ENCODE assay signal across 1 cellular context in genomic region chr9:108108802-108109448, GRCh38.
A peak's percentile ranks its signal among the peaks of the same experiment; 100 is the strongest.
TF ChIP-seq lines count a peak whose summit lies in the region.

No MANE protein-coding gene starts in this region.

TF ChIP-seq in K562, 482 proteins besides CTCF, POLR2A, EP300 and RAD21 (continued from another document and continues in another):
- TF ChIP-seq ZBTB26 (CRISPR knock-in tag; IDR thresholded peaks at IDR 0.05) (no peak), MLLT1 (IDR thresholded peaks at IDR 0.05) (no peak), TSHZ1 (CRISPR knock-in tag; IDR thresholded peaks at IDR 0.05) (no peak), HDAC1 (IDR thresholded peaks at IDR 0.05) (peak in 1 of 2 experiments; percentile 86; a peak in 3 of 4 replicates), SAP30 (IDR thresholded peaks at IDR 0.05; ENCODE audit: borderline replicate concordance, insufficient read depth, low read depth, low read length, poor library complexity, severe bottlenecking) (no peak), MLX (CRISPR knock-in tag; conservative IDR thresholded peaks at IDR 0.05) (no peak), ZEB2 (IDR thresholded peaks at IDR 0.05) (no peak), EP400 (IDR thresholded peaks at IDR 0.05) (peak; percentile 58; the same call in 1 of the 2 replicates), CGGBP1 (CRISPR knock-in tag; IDR thresholded peaks at IDR 0.05) (no peak), POLR3A (IDR thresholded peaks at IDR 0.05; ENCODE audit: borderline replicate concordance, extremely low read depth, insufficient read depth, insufficient read length) (no peak), THRB (CRISPR knock-in tag; conservative IDR thresholded peaks at IDR 0.05) (no peak), TFAM (CRISPR knock-in tag; conservative IDR thresholded peaks at IDR 0.05) (no peak), RBM14 (IDR thresholded peaks at IDR 0.05; ENCODE audit: borderline replicate concordance, insufficient read depth, low read depth, low read length) (no peak), ZBTB11 (CRISPR knock-in tag; IDR thresholded peaks at IDR 0.05) (no peak), MITF (IDR thresholded peaks at IDR 0.05) (no peak), CBX1 (IDR thresholded peaks at IDR 0.05; ENCODE audit: low read depth) (no peak), RBBP5 (IDR thresholded peaks at IDR 0.05; ENCODE audit: borderline replicate concordance, insufficient read depth, low read length, poor library complexity, severe bottlenecking) (no peak), ETV5 (CRISPR knock-in tag; IDR thresholded peaks at IDR 0.05; ENCODE audit: low read depth) (no peak), TARDBP (IDR thresholded peaks at IDR 0.05) (no peak), GTF2A2 (tag; IDR thresholded peaks at IDR 0.05) (no peak), ZNF445 (CRISPR knock-in tag; IDR thresholded peaks at IDR 0.05; ENCODE audit: low read depth) (no peak), REST (CRISPR knock-in tag; IDR thresholded peaks at IDR 0.05; ENCODE audit: low read depth) (no peak), GTF2F1 (IDR thresholded peaks at IDR 0.05; ENCODE audit: low read depth, low read length) (no peak), PCBP1 (IDR thresholded peaks at IDR 0.05; ENCODE audit: low read depth, low read length, poor library complexity, severe bottlenecking) (no peak), FOXJ2 (tag; IDR thresholded peaks at IDR 0.05) (no peak), FOXK2 (conservative IDR thresholded peaks at IDR 0.05 in 1 of 2, IDR thresholded peaks at IDR 0.05 in 1 of 2; ENCODE audit: low read depth in 2 of 2) (peak in 1 of 2 experiments; percentile 69; a peak in 2 of 4 replicates), MED1 (CRISPR knock-in tag; IDR thresholded peaks at IDR 0.05; ENCODE audit: borderline replicate concordance) (no peak), NR0B1 (IDR thresholded peaks at IDR 0.05; ENCODE audit: partially characterized antibody) (no peak), CBX8 (IDR thresholded peaks at IDR 0.05; ENCODE audit: borderline replicate concordance, extremely low read depth, low read depth, low read length, poor library complexity, severe bottlenecking) (no peak), ARID1B (IDR thresholded peaks at IDR 0.05) (peak; percentile 98), ETS1 (conservative IDR thresholded peaks at IDR 0.05; ENCODE audit: control insufficient read depth, low read depth, low read length) (no peak), ZBTB43 (CRISPR knock-in tag; IDR thresholded peaks at IDR 0.05) (no peak)
